Comparison of ENCODE assay signal across 11 cellular contexts in the genomic region with DNA sequence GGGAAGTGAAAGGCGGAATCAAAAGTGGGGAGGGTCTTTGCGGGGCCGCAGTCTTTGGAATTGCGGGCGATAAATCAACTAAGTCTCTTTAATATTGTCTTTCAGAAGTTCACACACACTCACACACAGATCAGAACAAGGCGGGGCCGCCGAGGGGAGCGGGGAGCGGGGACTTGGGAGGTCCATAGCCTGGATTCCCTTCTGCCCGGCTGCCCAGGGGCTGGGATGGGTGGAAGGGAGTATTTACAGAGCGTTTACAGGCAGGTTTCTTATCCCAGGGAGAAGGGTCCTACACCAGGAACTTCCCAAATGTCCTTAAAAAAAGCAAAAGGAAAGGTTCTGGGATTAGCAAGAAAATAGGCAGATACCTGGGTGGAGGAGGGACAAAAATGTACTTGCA. TPM values are rescaled to one million over a fixed set of nuclear protein-coding genes. Genes with fewer than 3 reads are reported as not detected.
DNase-seq lines count a peak whose midpoint lies in the region; ATAC-seq and TF ChIP-seq lines count a peak whose summit lies in the region.
"Had no signal": no experiment of that assay in that cellular context is flagged by ENCODE, and none has a peak within 500 bp of the region (broad histone marks: within the 10 kb centered on the region; RNA-seq: fewer than 3 reads in every experiment).

No MANE protein-coding gene starts in this region.

- H3K4me3 Mint-ChIP-seq in central memory CD8-positive, alpha-beta T cell = peak overlapping the region; percentile 76
- H3K4me3 Mint-ChIP-seq in naive thymus-derived CD4-positive, alpha-beta T cell = peak overlapping the region; percentile 75 to 91 (median 86)

- H3K27me3 ChIP-seq in right cardiac atrium (ENCODE audit: control insufficient read depth, insufficient read depth) (no peaks in the 10 kb centered on the region), aorta (ENCODE audit: control insufficient read depth in 1 of 2, insufficient read depth in 2 of 2, low read length in 1 of 2) (no peaks in the 10 kb centered on the region), tibial artery (no peaks in the 10 kb centered on the region), A673 (replicated peaks; ENCODE audit: insufficient read depth, low read depth, low read length, poor library complexity) (no peaks in the 10 kb centered on the region)
- H3K27me3 ChIP-seq in naive thymus-derived CD4-positive, alpha-beta T cell (ENCODE audit: control insufficient read depth in 2 of 2, insufficient read depth in 2 of 2, low read length in 2 of 2) = no peaks in the 10 kb centered on the region

- no peak overlapping the region for H3K27ac Mint-ChIP-seq in central memory CD8-positive, alpha-beta T cell (ENCODE audit: low read depth)
- peak overlapping the region in 7 of 9 donors; percentile 15 to 90 (median 85) for H3K27ac Mint-ChIP-seq in naive thymus-derived CD4-positive, alpha-beta T cell

- CTCF ChIA-PET in naive thymus-derived CD4-positive, alpha-beta T cell (lab: Charles Lee) = interaction anchor here (0.6 to 1.4 kb wide), 3 partner anchors 46 to 201 kb away, joined by 3 to 5 read pairs (median 4); no protein-coding TSS in a partner anchor
- CTCF ChIA-PET in A673 (lab: Charles Lee) = no interaction called here

- peaks cover 5% of the 10 kb centered on the region for H3K36me3 Mint-ChIP-seq in central memory CD8-positive, alpha-beta T cell (ENCODE audit: insufficient read depth)
- H3K36me3 Mint-ChIP-seq in naive thymus-derived CD4-positive, alpha-beta T cell = peaks cover 0 to 5% (median 0%) of the 10 kb centered on the region in 5 donors

- intact Hi-C loops in right cardiac atrium (cut with DNase I) (no loop called here), left cardiac atrium (cut with DNase I) (no loop called here), aorta (cut with DNase I) (no loop called here), tibial artery (cut with DNase I; ENCODE audit: low total_unique reads) (no loop called here), A673 (cut with micrococcal nuclease; ENCODE audit: unreplicated experiment) (no loop called here)
- intact Hi-C loops in naive thymus-derived CD4-positive, alpha-beta T cell (cut with micrococcal nuclease) = loop anchor here (1.0 to 10.0 kb wide), 4 partner anchors 18 to 97 kb away; a partner anchor contains a TSS

- no TSS peak for BruUV-seq in A673 (replicated peaks; lab: Mats Ljungman, UMichigan)

- 35% methylated on average over 12 of the region's 12 CpGs for WGBS in right cardiac atrium
- WGBS in aorta, 2 donors = 71 to 78% methylated on average over 12 of the region's 12 CpGs

- H3K9me3 ChIP-seq in right cardiac atrium (ENCODE audit: control insufficient read depth, low read length) (no peaks in the 10 kb centered on the region), aorta (ENCODE audit: control insufficient read depth, low read length) (no peaks in the 10 kb centered on the region), tibial artery (no peaks in the 10 kb centered on the region), A673 (ENCODE audit: low read depth, low read length, poor library complexity, severe bottlenecking) (no peaks in the 10 kb centered on the region)
- no peaks in the 10 kb centered on the region for H3K9me3 ChIP-seq in naive thymus-derived CD4-positive, alpha-beta T cell (ENCODE audit: control insufficient read depth in 2 of 3, low read length in 3 of 3)
- H3K9me3 ChIP-seq: SJSA1 had no signal

- no peaks in the 10 kb centered on the region for H3K36me3 ChIP-seq in naive thymus-derived CD4-positive, alpha-beta T cell (ENCODE audit: control insufficient read depth in 2 of 3, insufficient read depth in 3 of 3, low read length in 3 of 3)
- no peaks in the 10 kb centered on the region for H3K36me3 ChIP-seq in aorta (ENCODE audit: control insufficient read depth in 1 of 2, insufficient read depth in 2 of 2, low read length in 1 of 2)
- H3K36me3 ChIP-seq in tibial artery = peaks cover 4 to 11% (median 11%) of the 10 kb centered on the region in 3 donors
- H3K36me3 ChIP-seq in A673 (ENCODE audit: insufficient read depth, low read length, poor library complexity, severe bottlenecking) = no peaks in the 10 kb centered on the region
- H3K36me3 ChIP-seq: BLaER1 treated with 17β-estradiol and CSF1 and Interleukin-3, amounts not matched to agents 10 nM and 100 nM; SJSA1 had no signal

- H3K9me3 Mint-ChIP-seq in central memory CD8-positive, alpha-beta T cell = no peaks in the 10 kb centered on the region
- H3K9me3 Mint-ChIP-seq in naive thymus-derived CD4-positive, alpha-beta T cell = peaks cover 0 to 5% (median 0%) of the 10 kb centered on the region in 11 donors

- H3K4me1 Mint-ChIP-seq in central memory CD8-positive, alpha-beta T cell = peaks cover 43% of the 10 kb centered on the region
- H3K4me1 Mint-ChIP-seq in naive thymus-derived CD4-positive, alpha-beta T cell = peaks cover 36 to 48% (median 44%) of the 10 kb centered on the region in 7 donors

- H3K4me3 ChIP-seq in right cardiac atrium (ENCODE audit: low read length) (peak overlapping the region; percentile 57), aorta (ENCODE audit: low read length in 2 of 2) (no peak overlapping the region), tibial artery (peak overlapping the region in 1 of 2 donors; percentile 17), A673 (ENCODE audit: low read depth, low read length, poor library complexity, severe bottlenecking) (no peak overlapping the region)
- H3K4me3 ChIP-seq in naive thymus-derived CD4-positive, alpha-beta T cell (ENCODE audit: low read length) = no peak overlapping the region
- H3K4me3 ChIP-seq: BLaER1 treated with 17β-estradiol and CSF1 and Interleukin-3, amounts not matched to agents 10 nM and 100 nM; SJSA1 had no signal

- TF ChIP-seq CTCF in tibial artery (IDR thresholded peaks at IDR 0.05) (no peak), A673 (conservative IDR thresholded peaks at IDR 0.05; ENCODE audit: low read depth, low read length) (no peak)

- peaks cover 58% of the 10 kb centered on the region for H3K27me3 Mint-ChIP-seq in central memory CD8-positive, alpha-beta T cell
- H3K27me3 Mint-ChIP-seq in naive thymus-derived CD4-positive, alpha-beta T cell = peaks cover 0 to 62% (median 12%) of the 10 kb centered on the region in 5 donors

- ATAC-seq in right cardiac atrium = no peak
- no peak for ATAC-seq in left cardiac atrium
- ATAC-seq in central memory CD8-positive, alpha-beta T cell (replicated peaks; ENCODE audit: extremely low read depth, poor library complexity, severe bottlenecking) = no peak
- no peak for ATAC-seq in naive thymus-derived CD4-positive, alpha-beta T cell
- no peak for ATAC-seq in aorta (ENCODE audit: low FRiP score)

- POLR2A ChIA-PET in naive thymus-derived CD4-positive, alpha-beta T cell (lab: Charles Lee) = interaction anchor here (0.6 to 1.0 kb wide), 4 partner anchors 10 to 807 kb away, joined by 3 to 5 read pairs (median 4); no protein-coding TSS in a partner anchor
- POLR2A ChIA-PET in A673 (lab: Charles Lee; ENCODE audit: low non-redundant PET) = no interaction called here

- peak in 1 of 3 donors; percentile 68 for DNase-seq in right cardiac atrium
- DNase-seq in left cardiac atrium = no peak
- no peak for DNase-seq in central memory CD8-positive, alpha-beta T cell (ENCODE audit: low spot score in 2 of 2)
- no peak for DNase-seq in naive thymus-derived CD4-positive, alpha-beta T cell
- DNase-seq in aorta = peak; percentile 33 to 50
- DNase-seq in tibial artery = no peak
- DNase-seq in HUDEP-2 (lab: John Stamatoyannopoulos, UW; ENCODE audit: unreplicated experiment in 76 of 76) = no peak
- DNase-seq in A673 (ENCODE audit: low spot score) = no peak
- DNase-seq: NCI-H526 treated with DMSO at 0.1 percent for 48 hours had no signal

- H3K4me1 ChIP-seq in right cardiac atrium (ENCODE audit: control insufficient read depth, insufficient read depth, low read length) = no peaks in the 10 kb centered on the region
- H3K4me1 ChIP-seq in naive thymus-derived CD4-positive, alpha-beta T cell (ENCODE audit: control insufficient read depth in 2 of 2, insufficient read depth in 2 of 2, low read length in 2 of 2) = peaks cover 0 to 20% of the 10 kb centered on the region in 2 donors
- no peaks in the 10 kb centered on the region for H3K4me1 ChIP-seq in aorta (ENCODE audit: control insufficient read depth in 1 of 2, insufficient read depth in 2 of 2, low read length in 2 of 2)
- peaks cover 0 to 32% (median 27%) of the 10 kb centered on the region in 4 donors for H3K4me1 ChIP-seq in tibial artery
- peaks cover 17% of the 10 kb centered on the region for H3K4me1 ChIP-seq in A673 (ENCODE audit: insufficient read depth, low read length, poor library complexity, severe bottlenecking)

- H3K27ac ChIP-seq in right cardiac atrium (ENCODE audit: low read length) (no peak overlapping the region), aorta (ENCODE audit: low read depth in 1 of 2, low read length in 2 of 2) (no peak overlapping the region), tibial artery (no peak overlapping the region), A673 (ENCODE audit: low read depth, low read length, poor library complexity, severe bottlenecking) (no peak overlapping the region)
- no peak overlapping the region for H3K27ac ChIP-seq in naive thymus-derived CD4-positive, alpha-beta T cell (ENCODE audit: low read depth, low read length)
- H3K27ac ChIP-seq: BLaER1 treated with 17β-estradiol and CSF1 and Interleukin-3, amounts not matched to agents 10 nM and 100 nM; SJSA1 had no signal

RNA-seq across cellular contexts. Expression of a gene that starts 3.5 kb away (rescaled TPM):
- 1 to 10 TPM; 1.5 to 3.3 (median 1.8) TPM for total RNA-seq in right cardiac atrium
- polyA plus RNA-seq in right cardiac atrium = 2.6 TPM
- total RNA-seq in left cardiac atrium = under 1 TPM; 0.77 to 0.97 TPM
- total RNA-seq in naive thymus-derived CD4-positive, alpha-beta T cell = 1 to 10 TPM in 4 of 5 experiments, under 1 TPM in 1; 0.31 to 7.4 (median 3.4) TPM
- polyA plus RNA-seq in naive thymus-derived CD4-positive, alpha-beta T cell = 1 to 10 TPM; 2.2 to 6.2 TPM
- total RNA-seq in aorta = 1 to 10 TPM; 3.6 to 7.0 TPM
- polyA plus RNA-seq in aorta = 10 to 100 TPM in 1 of 2 donors, 1 to 10 TPM in 1; 4.6 to 12.5 TPM
- 4.5 and 4.7 TPM in 2 replicates for total RNA-seq in A673 (2021)
- total RNA-seq: SJSA1 had no signal

RNA-seq across cellular contexts. Expression of a gene that starts 5.7 kb away (rescaled TPM):
- total RNA-seq in right cardiac atrium = 10 to 100 TPM; 26.1 to 30.5 (median 30.1) TPM
- polyA plus RNA-seq in right cardiac atrium = 22.4 TPM
- 10 to 100 TPM; 20.2 to 29.6 TPM for total RNA-seq in left cardiac atrium
- 10 to 100 TPM; 11.8 to 21.9 (median 15.8) TPM for total RNA-seq in naive thymus-derived CD4-positive, alpha-beta T cell
- 10 to 100 TPM; 14.3 to 15.7 TPM for polyA plus RNA-seq in naive thymus-derived CD4-positive, alpha-beta T cell
- 10 to 100 TPM; 26.0 to 37.6 TPM for total RNA-seq in aorta
- 10 to 100 TPM in 1 of 2 donors, 1 to 10 TPM in 1; 4.3 to 29.7 TPM for polyA plus RNA-seq in aorta
- 58.6 and 70.9 TPM in 2 replicates for total RNA-seq in A673 (2021)

RNA-seq across cellular contexts. Expression of a gene that starts 16.1 kb away (rescaled TPM):
- 10 to 100 TPM in 3 of 4 donors, 1 to 10 TPM in 1; 8.4 to 16.9 (median 12.9) TPM for total RNA-seq in right cardiac atrium
- polyA plus RNA-seq in right cardiac atrium = 12.6 TPM
- 1 to 10 TPM; 7.1 to 8.7 TPM for total RNA-seq in left cardiac atrium
- 10 to 100 TPM in 4 of 5 experiments, 1 to 10 TPM in 1; 7.5 to 25.9 (median 17.2) TPM for total RNA-seq in naive thymus-derived CD4-positive, alpha-beta T cell
- under 1 TPM; 0.30 to 0.86 TPM for polyA plus RNA-seq in naive thymus-derived CD4-positive, alpha-beta T cell
- 10 to 100 TPM; 20.7 to 38.8 TPM for total RNA-seq in aorta
- 100 to 1,000 TPM in 1 of 2 donors, 1 to 10 TPM in 1; 3.9 to 138 TPM for polyA plus RNA-seq in aorta
- total RNA-seq in A673 (2021) = 31.3 and 32.4 TPM in 2 replicates

RNA-seq across cellular contexts. Expression of a gene that starts 18.2 kb away (rescaled TPM):
- 1 to 10 TPM; 2.9 to 3.6 (median 3.1) TPM for total RNA-seq in right cardiac atrium
- polyA plus RNA-seq in right cardiac atrium = 3.5 TPM
- total RNA-seq in left cardiac atrium = 1 to 10 TPM; 2.6 TPM
- total RNA-seq in naive thymus-derived CD4-positive, alpha-beta T cell = 1 to 10 TPM in 4 of 5 experiments, under 1 TPM in 1; 0.82 to 5.1 (median 3.0) TPM
- 1 to 10 TPM; 1.3 to 4.1 TPM for polyA plus RNA-seq in naive thymus-derived CD4-positive, alpha-beta T cell
- total RNA-seq in aorta = 1 to 10 TPM; 1.9 to 4.7 TPM
- polyA plus RNA-seq in aorta = 1 to 10 TPM; 3.4 to 4.8 TPM
- 13.5 and 14.1 TPM in 2 replicates for total RNA-seq in A673 (2021)

RNA-seq across cellular contexts. Expression of a gene that starts 20.2 kb away (rescaled TPM):
- total RNA-seq in right cardiac atrium = 10 to 100 TPM; 35.2 to 44.9 (median 38.5) TPM
- 29.2 TPM for polyA plus RNA-seq in right cardiac atrium
- 10 to 100 TPM; 35.4 to 36.2 TPM for total RNA-seq in left cardiac atrium
- total RNA-seq in naive thymus-derived CD4-positive, alpha-beta T cell = 100 to 1,000 TPM; 115 to 168 (median 142) TPM
- polyA plus RNA-seq in naive thymus-derived CD4-positive, alpha-beta T cell = 10 to 100 TPM; 28.0 to 29.0 TPM
- 10 to 100 TPM; 56.2 to 90.9 TPM for total RNA-seq in aorta
- polyA plus RNA-seq in aorta = 10 to 100 TPM; 12.9 to 93.1 TPM
- total RNA-seq in A673 (2021) = 70.2 and 74.7 TPM in 2 replicates

Comparison
In these comparisons a context has a peak if more than half of its experiments do, and no peak if none do; other contexts are left out.
1. DNase-seq: peak in aorta (2 of 2); none in left cardiac atrium (single experiment), central memory CD8-positive, alpha-beta T cell (0 of 2), naive thymus-derived CD4-positive, alpha-beta T cell (0 of 9), tibial artery (0 of 2), HUDEP-2 (0 of 76) and A673 (single experiment).
2. intact Hi-C loops: an anchor here in naive thymus-derived CD4-positive, alpha-beta T cell (1.0 to 10.0 kb wide); none called in right cardiac atrium, left cardiac atrium, aorta, tibial artery and A673.